2 cellular contexts compared by ENCODE assay signal in the genomic region with DNA sequence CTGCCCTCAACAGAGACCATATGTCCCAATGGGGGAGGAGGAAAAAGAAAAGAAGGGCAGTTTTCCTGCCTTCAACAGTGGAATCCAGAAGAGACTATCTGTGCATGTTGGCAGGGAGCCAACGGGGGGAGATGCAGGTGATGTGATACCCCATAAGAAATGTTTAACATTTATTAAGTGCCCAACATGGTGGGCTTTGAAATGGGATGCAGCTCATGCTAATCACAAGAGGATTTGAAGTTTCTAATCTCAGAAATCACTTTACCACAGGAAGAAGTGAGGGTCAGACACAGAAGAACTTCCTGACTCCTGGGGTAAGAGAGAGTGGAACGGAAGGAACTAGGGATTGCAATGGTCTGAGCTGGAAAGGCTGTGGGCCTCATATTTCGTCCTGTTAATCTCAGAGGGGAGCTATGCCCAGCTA.
A peak's percentile ranks its signal among the peaks of the same experiment; 100 is the strongest.
TF ChIP-seq lines count a peak whose summit lies in the region.

No MANE protein-coding gene starts in this region.

TF ChIP-seq in IMR-90, 13 proteins besides CTCF, POLR2A, EP300 and RAD21:
- TF ChIP-seq CHD1 (IDR thresholded peaks at IDR 0.05; ENCODE audit: low read depth, low read length) (no peak), USF2 (IDR thresholded peaks at IDR 0.05; ENCODE audit: low read depth, low read length) (no peak)

TF ChIP-seq in K562, 482 proteins besides CTCF, POLR2A, EP300 and RAD21:
- TF ChIP-seq NFIX (CRISPR knock-in tag; IDR thresholded peaks at IDR 0.05; ENCODE audit: low read depth) (peak; percentile 82), ZBTB34 (CRISPR knock-in tag; IDR thresholded peaks at IDR 0.05) (no peak), NFIC (IDR thresholded peaks at IDR 0.05) (peak; percentile 91)
